ENCODE assay signal across 28 cellular contexts in the genomic region with DNA sequence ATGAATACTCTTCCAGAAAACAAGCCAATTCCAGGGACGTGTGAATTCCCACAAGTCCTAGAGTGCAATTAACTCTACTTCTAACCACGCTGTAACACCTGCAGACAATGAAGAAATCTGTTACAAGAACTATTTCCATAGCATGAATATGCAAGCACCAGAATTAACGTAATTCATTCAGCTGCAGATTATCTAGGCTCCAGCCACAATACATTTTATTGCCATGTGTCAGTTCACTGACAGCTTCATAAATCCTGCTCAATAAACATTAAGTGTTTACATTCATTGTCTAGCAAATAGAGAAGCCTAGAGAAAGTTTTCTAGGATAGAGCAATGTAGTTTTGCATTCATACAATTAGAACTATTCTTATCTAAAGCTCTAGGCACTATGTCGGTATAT.
DNase-seq lines count a peak whose midpoint lies in the region; ATAC-seq lines count a peak whose summit lies in the region.
"Had no signal": no experiment of that assay in that cellular context is flagged by ENCODE, and none has a peak within 500 bp of the region (broad histone marks: within the 10 kb centered on the region; RNA-seq: fewer than 3 reads in every experiment).

No MANE protein-coding gene starts in this region.

- WGBS in aorta, 2 donors, result 41 to 42% methylated on average over 4 of the region's 4 CpGs

- H3K27me3 ChIP-seq in aorta (ENCODE audit: control insufficient read depth in 1 of 2, insufficient read depth in 2 of 2, low read length in 1 of 2), result no peaks in the 10 kb centered on the region
- H3K27me3 ChIP-seq: BLaER1 treated with 17β-estradiol and CSF1 and Interleukin-3, amounts not matched to agents 10 nM and 100 nM; cardiac muscle cell; esophagus muscularis mucosa; gastrocnemius medialis; MG63; ovary had no signal

- no peak for ATAC-seq in aorta (ENCODE audit: low FRiP score)
- ATAC-seq: gastrocnemius medialis; naive thymus-derived CD8-positive, alpha-beta T cell had no signal

- H3K4me3 ChIP-seq in aorta (ENCODE audit: low read length in 2 of 2), result no peak overlapping the region
- H3K4me3 ChIP-seq: BLaER1 treated with 17β-estradiol and CSF1 and Interleukin-3, amounts not matched to agents 10 nM and 100 nM; cardiac muscle cell; esophagus muscularis mucosa; gastrocnemius medialis; left ventricle myocardium inferior; MG63; ovary had no signal

- H3K9me3 ChIP-seq in aorta (ENCODE audit: control insufficient read depth, low read length), result no peaks in the 10 kb centered on the region
- H3K9me3 ChIP-seq: BLaER1 treated with 17β-estradiol and CSF1 and Interleukin-3, amounts not matched to agents 10 nM and 100 nM; esophagus muscularis mucosa; gastrocnemius medialis; left ventricle myocardium inferior; MG63; ovary; SK-N-SH had no signal

- no peak overlapping the region for H3K27ac ChIP-seq in aorta (ENCODE audit: low read depth in 1 of 2, low read length in 2 of 2)
- H3K27ac ChIP-seq: BLaER1 treated with 17β-estradiol and CSF1 and Interleukin-3, amounts not matched to agents 10 nM and 100 nM; esophagus muscularis mucosa; gastrocnemius medialis; left ventricle myocardium inferior; ovary had no signal

- no peaks in the 10 kb centered on the region for H3K36me3 ChIP-seq in aorta (ENCODE audit: control insufficient read depth in 1 of 2, insufficient read depth in 2 of 2, low read length in 1 of 2)
- H3K36me3 ChIP-seq: BLaER1 treated with 17β-estradiol and CSF1 and Interleukin-3, amounts not matched to agents 10 nM and 100 nM; cardiac muscle cell; esophagus muscularis mucosa; gastrocnemius medialis; left ventricle myocardium inferior; MG63; ovary had no signal

- H3K4me1 ChIP-seq in aorta (ENCODE audit: control insufficient read depth in 1 of 2, insufficient read depth in 2 of 2, low read length in 2 of 2), result no peaks in the 10 kb centered on the region
- H3K4me1 ChIP-seq: BLaER1 treated with 17β-estradiol and CSF1 and Interleukin-3, amounts not matched to agents 10 nM and 100 nM; esophagus muscularis mucosa; gastrocnemius medialis; left ventricle myocardium inferior had no signal

- intact Hi-C loops in aorta (cut with DNase I), result no loop called here

- peak; percentile 49 for DNase-seq in NCI-H748 (lab: John Stamatoyannopoulos, UW; ENCODE audit: unreplicated experiment)
- no peak for DNase-seq in NCI-H748 treated with DMSO at 0.1 percent for 48 hours (lab: John Stamatoyannopoulos, UW)
- DNase-seq in NCI-H526 treated with DMSO at 0.1 percent for 48 hours (lab: John Stamatoyannopoulos, UW), result peak; percentile 93
- DNase-seq in amniotic epithelial cell (ENCODE audit: low read depth), result peak; percentile 29
- DNase-seq in activated CD4-positive, CD25-positive, alpha-beta regulatory T cell treated with anti-CD3 and anti-CD28 coated beads, Interleukin-2, amount 50 U/mL, for 72 hours, result no peak
- no peak for DNase-seq in GM19238 (ENCODE audit: insufficient read length, low spot score)
- DNase-seq in aorta, result no peak
- DNase-seq in DMS153 (lab: John Stamatoyannopoulos, UW), result no peak
- DNase-seq: activated CD4-positive, alpha-beta T cell treated with anti-CD3 and anti-CD28 coated beads, Interleukin-2, amount 10 ng/mL, durations not matched to agents 24 days and 14 days; activated naive CD4-positive, alpha-beta T cell treated with anti-CD3 and anti-CD28 coated beads, Interleukin-2, amount 50 U/mL, for 16 hours; anterior cingulate cortex; Calu3; cortex of kidney; EL; gastrocnemius medialis; hippocampal formation; left ventricle myocardium inferior; MG63; midbrain; naive thymus-derived CD8-positive, alpha-beta T cell; NCI-H1436; ovary; SK-N-SH; substantia nigra; T-helper 2 cell had no signal

Comparison
In these comparisons a context has a peak if more than half of its experiments do, and no peak if none do; other contexts are left out.
1. DNase-seq: peak in NCI-H748 (single experiment), NCI-H526 treated with DMSO at 0.1 percent for 48 hours (single experiment) and amniotic epithelial cell (single experiment); none in NCI-H748 treated with DMSO at 0.1 percent for 48 hours (single experiment), activated CD4-positive, CD25-positive, alpha-beta regulatory T cell treated with anti-CD3 and anti-CD28 coated beads, Interleukin-2, amount 50 U/mL, for 72 hours (single experiment), GM19238 (single experiment), aorta (0 of 2) and DMS153 (single experiment).